ENCODE assay signal across 2 cellular contexts in the genomic region with DNA sequence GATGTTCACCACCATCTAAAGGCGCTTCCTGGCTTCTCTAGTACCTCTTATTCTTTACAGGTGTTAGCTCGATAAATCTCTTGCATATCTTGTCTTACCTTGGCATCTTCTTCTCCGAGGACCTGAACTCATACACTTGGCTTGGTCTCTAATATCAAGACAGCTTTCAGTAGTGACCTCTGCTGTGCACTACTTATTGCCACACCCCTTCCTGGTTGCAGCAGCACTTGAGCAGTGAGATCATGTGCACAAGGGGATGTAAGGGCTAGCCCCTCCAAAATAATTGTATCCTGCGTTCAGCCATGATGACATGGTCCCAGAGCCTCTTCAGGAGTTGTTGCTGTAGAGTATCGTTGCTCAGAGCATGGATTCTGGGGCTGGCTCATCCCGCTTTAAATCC.
TF ChIP-seq lines count a peak whose summit lies in the region.

No MANE protein-coding gene starts in this region.

TF ChIP-seq in SK-N-SH, 30 proteins besides CTCF, POLR2A, EP300 and RAD21:
- no peak for TF ChIP-seq JUND (IDR thresholded peaks at IDR 0.05)
TF ChIP-seq in SK-N-SH: peak in this region for 0.

TF ChIP-seq in SK-N-SH treated with all-trans-retinoic acid at 6 μM for 48 hours, 23 proteins besides CTCF, POLR2A, EP300 and RAD21:
- TF ChIP-seq GLIS3 (CRISPR knock-in tag; IDR thresholded peaks at IDR 0.05) (no peak), ISL1 (CRISPR knock-in tag; IDR thresholded peaks at IDR 0.05) (no peak), TSHZ2 (CRISPR knock-in tag; IDR thresholded peaks at IDR 0.05) (no peak), CSDC2 (CRISPR knock-in tag; IDR thresholded peaks at IDR 0.05) (no peak), OSR1 (CRISPR knock-in tag; IDR thresholded peaks at IDR 0.05) (no peak), PPARA (CRISPR knock-in tag; IDR thresholded peaks at IDR 0.05; ENCODE audit: borderline replicate concordance) (no peak), CSRNP3 (CRISPR knock-in tag; IDR thresholded peaks at IDR 0.05) (no peak), ZNF8 (CRISPR knock-in tag; IDR thresholded peaks at IDR 0.05) (no peak), RARB (CRISPR knock-in tag; IDR thresholded peaks at IDR 0.05) (no peak), TOX (CRISPR knock-in tag; IDR thresholded peaks at IDR 0.05; ENCODE audit: borderline replicate concordance) (no peak), TCF4 (CRISPR knock-in tag; IDR thresholded peaks at IDR 0.05; ENCODE audit: borderline replicate concordance) (no peak)
- TF ChIP-seq, protein P1, sequence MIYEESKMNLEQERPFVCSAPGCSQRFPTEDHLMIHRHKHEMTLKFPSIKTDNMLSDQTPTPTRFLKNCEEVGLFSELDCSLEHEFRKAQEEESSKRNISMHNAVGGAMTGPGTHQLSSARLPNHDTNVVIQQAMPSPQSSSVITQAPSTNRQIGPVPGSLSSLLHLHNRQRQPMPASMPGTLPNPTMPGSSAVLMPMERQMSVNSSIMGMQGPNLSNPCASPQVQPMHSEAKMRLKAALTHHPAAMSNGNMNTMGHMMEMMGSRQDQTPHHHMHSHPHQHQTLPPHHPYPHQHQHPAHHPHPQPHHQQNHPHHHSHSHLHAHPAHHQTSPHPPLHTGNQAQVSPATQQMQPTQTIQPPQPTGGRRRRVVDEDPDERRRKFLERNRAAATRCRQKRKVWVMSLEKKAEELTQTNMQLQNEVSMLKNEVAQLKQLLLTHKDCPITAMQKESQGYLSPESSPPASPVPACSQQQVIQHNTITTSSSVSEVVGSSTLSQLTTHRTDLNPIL (CRISPR knock-in tag; IDR thresholded peaks at IDR 0.05; ENCODE audit: low read depth): no peak
- TF ChIP-seq, protein P2, sequence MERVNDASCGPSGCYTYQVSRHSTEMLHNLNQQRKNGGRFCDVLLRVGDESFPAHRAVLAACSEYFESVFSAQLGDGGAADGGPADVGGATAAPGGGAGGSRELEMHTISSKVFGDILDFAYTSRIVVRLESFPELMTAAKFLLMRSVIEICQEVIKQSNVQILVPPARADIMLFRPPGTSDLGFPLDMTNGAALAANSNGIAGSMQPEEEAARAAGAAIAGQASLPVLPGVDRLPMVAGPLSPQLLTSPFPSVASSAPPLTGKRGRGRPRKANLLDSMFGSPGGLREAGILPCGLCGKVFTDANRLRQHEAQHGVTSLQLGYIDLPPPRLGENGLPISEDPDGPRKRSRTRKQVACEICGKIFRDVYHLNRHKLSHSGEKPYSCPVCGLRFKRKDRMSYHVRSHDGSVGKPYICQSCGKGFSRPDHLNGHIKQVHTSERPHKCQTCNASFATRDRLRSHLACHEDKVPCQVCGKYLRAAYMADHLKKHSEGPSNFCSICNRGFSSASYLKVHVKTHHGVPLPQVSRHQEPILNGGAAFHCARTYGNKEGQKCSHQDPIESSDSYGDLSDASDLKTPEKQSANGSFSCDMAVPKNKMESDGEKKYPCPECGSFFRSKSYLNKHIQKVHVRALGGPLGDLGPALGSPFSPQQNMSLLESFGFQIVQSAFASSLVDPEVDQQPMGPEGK (CRISPR knock-in tag; IDR thresholded peaks at IDR 0.05; ENCODE audit: borderline replicate concordance): no peak
- TF ChIP-seq, protein P3, sequence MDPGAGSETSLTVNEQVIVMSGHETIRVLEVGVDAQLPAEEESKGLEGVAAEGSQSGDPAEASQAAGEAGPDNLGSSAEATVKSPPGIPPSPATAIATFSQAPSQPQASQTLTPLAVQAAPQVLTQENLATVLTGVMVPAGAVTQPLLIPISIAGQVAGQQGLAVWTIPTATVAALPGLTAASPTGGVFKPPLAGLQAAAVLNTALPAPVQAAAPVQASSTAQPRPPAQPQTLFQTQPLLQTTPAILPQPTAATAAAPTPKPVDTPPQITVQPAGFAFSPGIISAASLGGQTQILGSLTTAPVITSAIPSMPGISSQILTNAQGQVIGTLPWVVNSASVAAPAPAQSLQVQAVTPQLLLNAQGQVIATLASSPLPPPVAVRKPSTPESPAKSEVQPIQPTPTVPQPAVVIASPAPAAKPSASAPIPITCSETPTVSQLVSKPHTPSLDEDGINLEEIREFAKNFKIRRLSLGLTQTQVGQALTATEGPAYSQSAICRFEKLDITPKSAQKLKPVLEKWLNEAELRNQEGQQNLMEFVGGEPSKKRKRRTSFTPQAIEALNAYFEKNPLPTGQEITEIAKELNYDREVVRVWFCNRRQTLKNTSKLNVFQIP (CRISPR knock-in tag; IDR thresholded peaks at IDR 0.05; ENCODE audit: borderline replicate concordance, low read depth): no peak
